ENCODE assay signal across 8 cellular contexts in genomic region chr10:133307776-133308430, GRCh38. TPM values are rescaled to one million over a fixed set of nuclear protein-coding genes. Genes with fewer than 3 reads are reported as not detected.
A peak's percentile ranks its signal among the peaks of the same experiment; 100 is the strongest.
DNase-seq lines count a peak whose midpoint lies in the region; ATAC-seq and TF ChIP-seq lines count a peak whose summit lies in the region.

No MANE protein-coding gene starts in this region.

- TF ChIP-seq POLR2A in HCT116 (IDR thresholded peaks at IDR 0.05; ENCODE audit: borderline replicate concordance, extremely low read depth, insufficient read depth, insufficient read length) = no peak

- CTCF ChIA-PET in HCT116 (lab: Charles Lee) = interaction anchor here (1.6 to 1.8 kb wide), 2 partner anchors 22 to 49 kb away, joined by 4 to 5 read pairs; no protein-coding TSS in a partner anchor

- peak; percentile 56 for ATAC-seq in HCT116
- ATAC-seq in HG03469 (IDR thresholded peaks at IDR 0.05; ENCODE audit: unreplicated experiment) = no peak

- H3K4me1 ChIP-seq in HCT116 (ENCODE audit: control insufficient read depth in 1 of 2, insufficient read depth in 2 of 2, low read length in 2 of 2) = peaks cover 2 to 15% of the 10 kb centered on the region in 2 experiments; a peak in 2 of 4 replicates

- H3K9me2 ChIP-seq in HCT116 (ENCODE audit: insufficient read depth) = no peaks in the 10 kb centered on the region

- no peak for TF ChIP-seq RAD21 in HCT116 (IDR thresholded peaks at IDR 0.05; ENCODE audit: low read depth)

- peak overlapping the region; percentile 82 for H3K4me2 ChIP-seq in HCT116 (ENCODE audit: low read length)

- H3K27ac ChIP-seq in HCT116 (ENCODE audit: low read depth, low read length) (peak overlapping the region; percentile 86), VCaP (peak overlapping the region; percentile 90), caudate nucleus (ENCODE audit: low read depth, low read length) (peak overlapping the region; percentile 95)

- intact Hi-C loops in HCT116 (cut with micrococcal nuclease) = loop anchor here (2.0 kb wide), 1 partner anchor 403 kb away; no protein-coding TSS in a partner anchor

- H3K9me3 ChIP-seq in HCT116 (ENCODE audit: control insufficient read depth in 1 of 2, insufficient read depth in 1 of 2, low read depth in 1 of 2, low read length in 2 of 2) = no peaks in the 10 kb centered on the region

- peak overlapping the region; percentile 88 for H3K9ac ChIP-seq in HCT116 (ENCODE audit: low read length)

- TF ChIP-seq CTCF in GM06990 (IDR thresholded peaks at IDR 0.05; ENCODE audit: insufficient read depth, low read length, poor library complexity, severe bottlenecking) (peak; percentile 88), HCT116 (IDR thresholded peaks at IDR 0.05 in 2 of 3, conservative IDR thresholded peaks at IDR 0.05 in 1 of 3; ENCODE audit: borderline replicate concordance in 1 of 3, insufficient read depth in 1 of 3, low read depth in 2 of 3, low read length in 2 of 3) (peak; percentile 53 to 68 (median 62); a peak in 5 of 6 replicates), VCaP (conservative IDR thresholded peaks at IDR 0.05) (peak; percentile 82)

- DNase-seq in GM06990 (ENCODE audit: extremely low read depth, insufficient read length) (peak; percentile 57), HCT116 (ENCODE audit: low read depth, low spot score) (no peak), NCI-H1105 (lab: John Stamatoyannopoulos, UW) (peak; percentile 26), caudate nucleus (lab: John Stamatoyannopoulos, UW) (peak in 28 of 61 donors; percentile 14 to 85 (median 45)), kidney tubule cell (ENCODE audit: low spot score) (peak; percentile 89)
- DNase-seq in stimulated activated CD4-positive, alpha-beta T cell treated with anti-CD3 and anti-CD28 coated beads, Interleukin-2, amount 100 ng/mL, for 48 hours = peak; percentile 78

- H3K36me3 ChIP-seq in GM06990 (ENCODE audit: control insufficient read depth, insufficient read depth, low read length) = peaks cover 14% of the 10 kb centered on the region
- H3K36me3 ChIP-seq in HCT116 (ENCODE audit: control insufficient read depth in 1 of 2, insufficient read depth in 2 of 2, low read length in 2 of 2) = peaks cover 0 to 3% of the 10 kb centered on the region in 2 experiments; a peak in 1 of 4 replicates

- POLR2A ChIA-PET in HCT116 (lab: Charles Lee) = no interaction called here

- peaks cover 45% of the 10 kb centered on the region for H3K79me2 ChIP-seq in HCT116 (ENCODE audit: insufficient read depth, low read length)

- H2AFZ ChIP-seq in HCT116 (ENCODE audit: low read depth, low read length, poor library complexity, severe bottlenecking) = no peak overlapping the region

- BruUV-seq in HCT116 (replicated peaks; lab: Mats Ljungman, UMichigan) = TSS peak; percentile 39

- H4K20me1 ChIP-seq in HCT116 (ENCODE audit: insufficient read depth) = no peaks in the 10 kb centered on the region

- RAD21 ChIA-PET in HCT116 (lab: Charles Lee; ENCODE audit: low non-redundant PET in 1 of 2, low total read pairs in 2 of 2, uncharacterized antibody in 2 of 2, unreplicated experiment in 2 of 2) = no interaction called here

- H3K4me3 ChIP-seq in GM06990 (replicated peaks; ENCODE audit: low read depth, low read length) (peak overlapping the region; percentile 74), HCT116 (replicated peaks in 1 of 2; ENCODE audit: low read depth in 1 of 2, low read length in 2 of 2) (peak overlapping the region; percentile 78 to 89)

- H3K27me3 ChIP-seq in GM06990 (replicated peaks; ENCODE audit: control insufficient read depth, insufficient read depth, low read length) (no peaks in the 10 kb centered on the region), HCT116 (ENCODE audit: insufficient read depth, low read length) (no peaks in the 10 kb centered on the region)

TF ChIP-seq in HCT116, 20 proteins besides CTCF, POLR2A, EP300 and RAD21:
- no peak for TF ChIP-seq ZFX (IDR thresholded peaks at IDR 0.05)
- no peak for TF ChIP-seq SIN3A (IDR thresholded peaks at IDR 0.05; ENCODE audit: low read depth)
- TF ChIP-seq SP1 (IDR thresholded peaks at IDR 0.05; ENCODE audit: low read depth) = no peak
- TF ChIP-seq SRF (IDR thresholded peaks at IDR 0.05; ENCODE audit: low read depth) = no peak
- TF ChIP-seq CEBPB (IDR thresholded peaks at IDR 0.05; ENCODE audit: low read depth) = no peak
- no peak for TF ChIP-seq REST (IDR thresholded peaks at IDR 0.05; ENCODE audit: low read depth)
- TF ChIP-seq EZH2phosphoT487 (IDR thresholded peaks at IDR 0.05; ENCODE audit: borderline replicate concordance) = no peak
- TF ChIP-seq FOSL1 (IDR thresholded peaks at IDR 0.05; ENCODE audit: low read depth) = no peak
- no peak for TF ChIP-seq YY1 (IDR thresholded peaks at IDR 0.05; ENCODE audit: extremely low read depth, insufficient replicate concordance, low read depth, low read length)
- TF ChIP-seq POLR2AphosphoS5 (IDR thresholded peaks at IDR 0.05; ENCODE audit: low read depth, low read length) = no peak
- no peak; the same call in none of the 2 replicates for TF ChIP-seq MAX (IDR thresholded peaks at IDR 0.05)
- no peak for TF ChIP-seq CBX3 (IDR thresholded peaks at IDR 0.05; ENCODE audit: low read depth)
- TF ChIP-seq EGR1 (IDR thresholded peaks at IDR 0.05; ENCODE audit: low read depth) = no peak
- TF ChIP-seq JUND (IDR thresholded peaks at IDR 0.05) = no peak

RNA-seq across cellular contexts. Expression of gene TUBGCP2, which starts 0.8 kb away (rescaled TPM):
- total RNA-seq in HCT116 (2021; ENCODE audit: unreplicated experiment) = 35.4 TPM
- 28.2 and 32.7 TPM in 2 replicates for polyA plus RNA-seq in HCT116 (2012)

RNA-seq across cellular contexts. Expression of gene ZNF511, which starts 0.8 kb away (rescaled TPM):
- total RNA-seq in HCT116 (2021; ENCODE audit: unreplicated experiment) = 49.0 TPM
- polyA plus RNA-seq in HCT116 (2012) = 54.0 and 68.0 TPM in 2 replicates

RNA-seq across cellular contexts. Expression of gene CALY, which starts 28.8 kb away (rescaled TPM):
- 0.47 TPM for total RNA-seq in HCT116 (2021; ENCODE audit: unreplicated experiment)
- polyA plus RNA-seq in HCT116 (2012) = 0.12 and 0.22 TPM in 2 replicates

RNA-seq across cellular contexts. Expression of gene ADAM8, which starts 31.2 kb away (rescaled TPM):
- total RNA-seq in HCT116 (2021; ENCODE audit: unreplicated experiment) = 4.1 TPM
- polyA plus RNA-seq in HCT116 (2012) = 1.1 and 2.4 TPM in 2 replicates

RNA-seq across cellular contexts. Expression of gene PRAP1, which starts 39.3 kb away (rescaled TPM):
- not detected for total RNA-seq in HCT116 (2021; ENCODE audit: unreplicated experiment)
- 0.12 and 0.19 TPM in 2 replicates for polyA plus RNA-seq in HCT116 (2012)
